In the genomic region with DNA sequence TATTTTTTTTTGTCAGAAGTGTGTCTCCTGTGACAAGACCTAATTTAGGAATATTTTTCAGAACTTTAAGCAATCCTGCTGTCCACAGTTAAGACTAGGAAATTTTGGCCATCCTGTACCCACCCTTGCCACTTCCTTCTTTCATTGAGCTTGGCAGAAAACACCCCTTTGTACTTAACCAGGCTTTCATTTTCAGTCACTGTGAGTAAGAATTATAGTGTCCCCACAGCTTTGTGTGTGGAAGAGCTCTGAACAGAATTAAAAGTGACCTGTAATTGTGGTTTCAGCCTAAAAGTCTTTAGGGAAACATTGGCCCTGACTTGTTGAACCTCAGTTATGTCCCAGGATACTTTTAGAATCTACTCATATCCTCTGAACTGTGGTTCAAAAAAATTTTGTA, we compare ENCODE assay signal across 11 cellular contexts.
A peak's percentile ranks its signal among the peaks of the same experiment; 100 is the strongest.
DNase-seq lines count a peak whose midpoint lies in the region; ATAC-seq and TF ChIP-seq lines count a peak whose summit lies in the region.
"Had no signal": no experiment of that assay in that cellular context is flagged by ENCODE, and none has a peak within 500 bp of the region (broad histone marks: within the 10 kb centered on the region; RNA-seq: fewer than 3 reads in every experiment).

No MANE protein-coding gene starts in this region.

- peaks cover 0 to 3% of the 10 kb centered on the region in 2 donors for H3K36me3 Mint-ChIP-seq in naive B cell
- H3K36me3 Mint-ChIP-seq in activated T-cell treated with anti-CD3 and anti-CD28 coated beads, Interleukin-2, amount 50 U/mL, for 4 hours (ENCODE audit: insufficient read depth), result no peaks in the 10 kb centered on the region

- intact Hi-C loops in upper lobe of right lung (cut with DNase I), result no loop called here

- peak overlapping the region in 6 of 8 donors; percentile 3 to 78 (median 70) for H3K4me3 Mint-ChIP-seq in naive B cell
- no peak overlapping the region for H3K4me3 Mint-ChIP-seq in activated T-cell treated with anti-CD3 and anti-CD28 coated beads, Interleukin-2, amount 50 U/mL, for 4 hours

- no peaks in the 10 kb centered on the region for H3K36me3 ChIP-seq in upper lobe of right lung
- H3K36me3 ChIP-seq: neutrophil had no signal

- no peak overlapping the region for H3K4me3 ChIP-seq in upper lobe of right lung
- H3K4me3 ChIP-seq: K562 had no signal

- no peak for TF ChIP-seq CTCF in upper lobe of right lung (IDR thresholded peaks at IDR 0.05)

- no peak overlapping the region for H3K27ac ChIP-seq in upper lobe of right lung
- H3K27ac ChIP-seq: neutrophil had no signal

- DNase-seq in naive B cell, result peak; percentile 25
- no peak for DNase-seq in activated T-cell treated with anti-CD3 and anti-CD28 coated beads, Interleukin-2, amount 50 U/mL, for 4 hours
- DNase-seq in upper lobe of right lung, result no peak
- DNase-seq in NCI-H1092 treated with DMSO at 0.1 percent for 48 hours (lab: John Stamatoyannopoulos, UW), result no peak
- DNase-seq: activated CD4-positive, alpha-beta T cell treated with anti-CD3 and anti-CD28 coated beads, Interleukin-2, amount 50 U/mL, for 4 hours had no signal

- H3K27me3 ChIP-seq in upper lobe of right lung, result no peaks in the 10 kb centered on the region
- H3K27me3 ChIP-seq: neutrophil had no signal

- ATAC-seq in GM18907 (IDR thresholded peaks at IDR 0.05; ENCODE audit: unreplicated experiment) (peak; percentile 80), GM21786 (IDR thresholded peaks at IDR 0.05; ENCODE audit: unreplicated experiment) (peak; percentile 66), HG03442 (IDR thresholded peaks at IDR 0.05; ENCODE audit: unreplicated experiment) (peak; percentile 77), naive B cell (ENCODE audit: low read depth in 2 of 2) (peak in 1 of 2 donors; percentile 38), upper lobe of right lung (no peak)
- ATAC-seq in activated T-cell treated with anti-CD3 and anti-CD28 coated beads, Interleukin-2, amount 50 U/mL, for 4 hours, result no peak
- ATAC-seq: K562, Panc1 had no signal

- H3K4me1 Mint-ChIP-seq in naive B cell, result peaks cover 23 to 37% (median 24%) of the 10 kb centered on the region in 3 donors
- no peaks in the 10 kb centered on the region for H3K4me1 Mint-ChIP-seq in activated T-cell treated with anti-CD3 and anti-CD28 coated beads, Interleukin-2, amount 50 U/mL, for 4 hours (ENCODE audit: low read depth)

- H3K9me3 ChIP-seq in upper lobe of right lung, result no peaks in the 10 kb centered on the region
- H3K9me3 ChIP-seq: neutrophil had no signal

- no peaks in the 10 kb centered on the region for H3K4me1 ChIP-seq in upper lobe of right lung

- no peaks in the 10 kb centered on the region for H3K27me3 Mint-ChIP-seq in naive B cell
- H3K27me3 Mint-ChIP-seq in activated T-cell treated with anti-CD3 and anti-CD28 coated beads, Interleukin-2, amount 50 U/mL, for 4 hours (ENCODE audit: low read depth), result no peaks in the 10 kb centered on the region

- H3K27ac Mint-ChIP-seq in naive B cell, result peak overlapping the region; percentile 64 to 93 (median 81)

- H3K9me3 Mint-ChIP-seq in naive B cell, result peaks cover 0 to 5% (median 1%) of the 10 kb centered on the region in 7 donors
- no peaks in the 10 kb centered on the region for H3K9me3 Mint-ChIP-seq in activated T-cell treated with anti-CD3 and anti-CD28 coated beads, Interleukin-2, amount 50 U/mL, for 4 hours

Comparison
In these comparisons a context has a peak if more than half of its experiments do, and no peak if none do; other contexts are left out.
1. ATAC-seq: peak in GM18907 (single experiment), GM21786 (single experiment) and HG03442 (single experiment); none in activated T-cell treated with anti-CD3 and anti-CD28 coated beads, Interleukin-2, amount 50 U/mL, for 4 hours (0 of 2) and upper lobe of right lung (single experiment).